In the genomic region with DNA sequence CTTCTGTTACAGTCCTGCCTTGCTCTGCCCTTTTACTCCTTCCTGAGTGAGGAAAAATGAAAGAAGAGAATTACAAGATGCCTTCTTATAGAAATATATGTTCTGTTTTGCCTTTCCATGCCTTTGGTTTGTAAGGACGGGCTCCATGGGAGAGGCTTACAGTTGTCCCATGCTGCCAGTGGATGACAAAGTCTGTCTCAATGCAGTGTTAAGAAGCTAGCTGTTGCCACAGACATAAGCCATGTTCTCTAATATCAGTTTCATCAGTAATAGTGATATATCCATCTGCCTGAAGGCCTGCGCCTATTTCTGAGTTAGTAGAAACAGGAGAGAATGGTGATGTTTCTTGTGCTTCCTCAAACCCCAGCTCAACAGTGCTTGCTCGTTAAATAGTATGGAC, we compare ENCODE assay signal across 1 cellular context.
TF ChIP-seq lines count a peak whose summit lies in the region.

No MANE protein-coding gene starts in this region.

TF ChIP-seq in SK-N-SH treated with all-trans-retinoic acid at 6 μM for 48 hours, 23 proteins besides CTCF, POLR2A, EP300 and RAD21 (continued from another document):
- TF ChIP-seq ZNF8 (CRISPR knock-in tag; IDR thresholded peaks at IDR 0.05), result no peak
- TF ChIP-seq GLIS3 (CRISPR knock-in tag; IDR thresholded peaks at IDR 0.05), result no peak
- no peak for TF ChIP-seq OSR1 (CRISPR knock-in tag; IDR thresholded peaks at IDR 0.05)
- TF ChIP-seq ESRRG (CRISPR knock-in tag; IDR thresholded peaks at IDR 0.05), result no peak
- TF ChIP-seq, protein P1, sequence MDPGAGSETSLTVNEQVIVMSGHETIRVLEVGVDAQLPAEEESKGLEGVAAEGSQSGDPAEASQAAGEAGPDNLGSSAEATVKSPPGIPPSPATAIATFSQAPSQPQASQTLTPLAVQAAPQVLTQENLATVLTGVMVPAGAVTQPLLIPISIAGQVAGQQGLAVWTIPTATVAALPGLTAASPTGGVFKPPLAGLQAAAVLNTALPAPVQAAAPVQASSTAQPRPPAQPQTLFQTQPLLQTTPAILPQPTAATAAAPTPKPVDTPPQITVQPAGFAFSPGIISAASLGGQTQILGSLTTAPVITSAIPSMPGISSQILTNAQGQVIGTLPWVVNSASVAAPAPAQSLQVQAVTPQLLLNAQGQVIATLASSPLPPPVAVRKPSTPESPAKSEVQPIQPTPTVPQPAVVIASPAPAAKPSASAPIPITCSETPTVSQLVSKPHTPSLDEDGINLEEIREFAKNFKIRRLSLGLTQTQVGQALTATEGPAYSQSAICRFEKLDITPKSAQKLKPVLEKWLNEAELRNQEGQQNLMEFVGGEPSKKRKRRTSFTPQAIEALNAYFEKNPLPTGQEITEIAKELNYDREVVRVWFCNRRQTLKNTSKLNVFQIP (CRISPR knock-in tag; IDR thresholded peaks at IDR 0.05; ENCODE audit: borderline replicate concordance, low read depth), result no peak
- TF ChIP-seq, protein P2, sequence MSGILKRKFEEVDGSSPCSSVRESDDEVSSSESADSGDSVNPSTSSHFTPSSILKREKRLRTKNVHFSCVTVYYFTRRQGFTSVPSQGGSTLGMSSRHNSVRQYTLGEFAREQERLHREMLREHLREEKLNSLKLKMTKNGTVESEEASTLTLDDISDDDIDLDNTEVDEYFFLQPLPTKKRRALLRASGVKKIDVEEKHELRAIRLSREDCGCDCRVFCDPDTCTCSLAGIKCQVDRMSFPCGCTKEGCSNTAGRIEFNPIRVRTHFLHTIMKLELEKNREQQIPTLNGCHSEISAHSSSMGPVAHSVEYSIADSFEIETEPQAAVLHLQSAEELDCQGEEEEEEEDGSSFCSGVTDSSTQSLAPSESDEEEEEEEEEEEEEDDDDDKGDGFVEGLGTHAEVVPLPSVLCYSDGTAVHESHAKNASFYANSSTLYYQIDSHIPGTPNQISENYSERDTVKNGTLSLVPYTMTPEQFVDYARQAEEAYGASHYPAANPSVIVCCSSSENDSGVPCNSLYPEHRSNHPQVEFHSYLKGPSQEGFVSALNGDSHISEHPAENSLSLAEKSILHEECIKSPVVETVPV (CRISPR knock-in tag; IDR thresholded peaks at IDR 0.05), result no peak
- no peak for TF ChIP-seq CSDC2 (CRISPR knock-in tag; IDR thresholded peaks at IDR 0.05)
TF ChIP-seq in SK-N-SH treated with all-trans-retinoic acid at 6 μM for 48 hours: peak in this region for 0.
